8 cellular contexts compared by ENCODE assay signal in genomic region chr1:153572569-153573015, GRCh38. TPM values are rescaled to one million over a fixed set of nuclear protein-coding genes. Genes with fewer than 3 reads are reported as not detected.
A peak's percentile ranks its signal among the peaks of the same experiment; 100 is the strongest.
DNase-seq lines count a peak whose midpoint lies in the region; ATAC-seq lines count a peak whose summit lies in the region.

No MANE protein-coding gene starts in this region.

- peak; percentile 84 for DNase-seq in AG08396 (ENCODE audit: low spot score)
- peak; percentile 92 for DNase-seq in LHCN-M2 (ENCODE audit: low read depth)
- DNase-seq in SHP77 treated with DMSO at 0.1 percent for 48 hours (lab: John Stamatoyannopoulos, UW): peak; percentile 60
- peak; percentile 81 for DNase-seq in amniotic epithelial cell (ENCODE audit: low read depth)
- peak; percentile 87 for DNase-seq in left cardiac atrium
- DNase-seq in pulmonary artery endothelial cell (ENCODE audit: low read depth, low spot score): peak; percentile 76
- no peak for DNase-seq in DMS79 treated with DMSO at 0.1 percent for 48 hours (lab: John Stamatoyannopoulos, UW)

- ATAC-seq in GM18861 (IDR thresholded peaks at IDR 0.05; ENCODE audit: unreplicated experiment) (peak; percentile 64), left cardiac atrium (peak; percentile 81 to 90)

- intact Hi-C loops in left cardiac atrium (cut with DNase I): loop anchor here in 1 of 2 donors (5.0 to 10.0 kb wide), 2 partner anchors 45 to 92 kb away; partner anchors contain the start of gene S100A14

RNA-seq across cellular contexts. Expression of gene S100A2, which starts 6.9 kb away (rescaled TPM):
- total RNA-seq in LHCN-M2 (2014; rRNA removed) (23.3 and 24.8 TPM in 2 replicates), left cardiac atrium (under 1 TPM in 1 of 2 donors, not detected in 1; 0.84 TPM), pulmonary artery endothelial cell (1.6 and 2.2 TPM in 2 replicates)
- 87.2 TPM for polyA plus RNA-seq in LHCN-M2 (2012)

RNA-seq across cellular contexts. Expression of gene S100A3, which starts 23.5 kb away (rescaled TPM):
- total RNA-seq in LHCN-M2 (2014; rRNA removed) (37.5 and 55.5 TPM in 2 replicates), left cardiac atrium (1 to 10 TPM in 1 of 2 donors, under 1 TPM in 1; 0.77 to 3.3 TPM), pulmonary artery endothelial cell (0.66 and 0.85 TPM in 2 replicates)
- polyA plus RNA-seq in LHCN-M2 (2012): 71.4 TPM

RNA-seq across cellular contexts. Expression of gene S100A4, which starts 27.0 kb away (rescaled TPM):
- total RNA-seq in LHCN-M2 (2014; rRNA removed) (837 and 894 TPM in 2 replicates), left cardiac atrium (100 to 1,000 TPM; 206 to 332 TPM), pulmonary artery endothelial cell (0.60 and 0.66 TPM in 2 replicates)
- 3,680 TPM for polyA plus RNA-seq in LHCN-M2 (2012)

RNA-seq across cellular contexts. Expression of gene S100A5, which starts 31.9 kb away (rescaled TPM):
- total RNA-seq in LHCN-M2 (2014; rRNA removed) (1.3 TPM in 1 of 2 replicates, not detected in the other), left cardiac atrium (not detected), pulmonary artery endothelial cell (not detected in 2 replicates)
- 3.3 TPM for polyA plus RNA-seq in LHCN-M2 (2012)

RNA-seq across cellular contexts. Expression of gene S100A6, which starts 36.8 kb away (rescaled TPM):
- total RNA-seq in LHCN-M2 (2014; rRNA removed) (982 and 1,031 TPM in 2 replicates), left cardiac atrium (100 to 1,000 TPM; 449 to 518 TPM), pulmonary artery endothelial cell (527 and 1,896 TPM in 2 replicates)
- 7,560 TPM for polyA plus RNA-seq in LHCN-M2 (2012)

Comparison
In these comparisons a context has a peak if more than half of its experiments do, and no peak if none do; other contexts are left out.
1. RNA of gene S100A4, which starts 27.0 kb away (total RNA-seq): 837 to 894 TPM in LHCN-M2 and 206 to 332 TPM in left cardiac atrium; 0.60 to 0.66 TPM in pulmonary artery endothelial cell; every median in the first group is over 100 times any median in the second.